19 cellular contexts compared by ENCODE assay signal in the genomic region with DNA sequence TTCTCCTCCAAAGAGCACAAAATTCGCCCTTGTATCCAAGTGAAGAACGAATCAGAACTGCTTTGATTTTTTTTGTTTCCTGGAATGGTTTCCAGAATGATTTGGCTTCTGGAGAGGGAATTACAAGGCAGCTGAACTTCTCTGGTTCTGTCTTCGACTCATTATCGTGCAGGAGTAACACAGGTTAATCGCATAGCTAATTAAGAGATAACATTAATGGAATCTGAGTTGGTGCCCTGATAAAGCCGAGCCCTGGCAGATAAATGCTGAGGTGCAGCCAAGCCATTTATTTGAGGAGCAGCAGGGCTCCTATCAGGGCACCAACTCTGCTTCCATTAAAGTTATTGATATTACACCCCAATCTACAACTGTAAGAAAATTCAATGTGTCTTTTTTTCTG.
"Had no signal": no experiment of that assay in that cellular context is flagged by ENCODE, and none has a peak within 500 bp of the region (broad histone marks: within the 10 kb centered on the region; RNA-seq: fewer than 3 reads in every experiment).

No MANE protein-coding gene starts in this region.

- DNase-seq: KBM-7; MV-4-11; NCI-H1048; NCI-H1105; NCI-H1417; NCI-H1436 treated with DMSO at 0.1 percent for 48 hours; NCI-H1694; NCI-H187 treated with DMSO at 0.1 percent for 48 hours; NCI-H2029 treated with DMSO at 0.1 percent for 48 hours; NCI-H2171 treated with DMSO at 0.1 percent for 48 hours; NCI-H345; NCI-H446 treated with DMSO at 0.1 percent for 48 hours; NCI-H510A treated with DMSO at 0.1 percent for 48 hours; NCI-H526; NK-92 treated with Interleukin-12 subunit alpha and Interleukin-12 subunit beta, amount 100 ng/mL, for 24 hours; PC-3; SHP77 had no signal

- H3K27ac ChIP-seq: RWPE1 had no signal

- ATAC-seq: Panc1, PC-3 had no signal
